In the genomic region with DNA sequence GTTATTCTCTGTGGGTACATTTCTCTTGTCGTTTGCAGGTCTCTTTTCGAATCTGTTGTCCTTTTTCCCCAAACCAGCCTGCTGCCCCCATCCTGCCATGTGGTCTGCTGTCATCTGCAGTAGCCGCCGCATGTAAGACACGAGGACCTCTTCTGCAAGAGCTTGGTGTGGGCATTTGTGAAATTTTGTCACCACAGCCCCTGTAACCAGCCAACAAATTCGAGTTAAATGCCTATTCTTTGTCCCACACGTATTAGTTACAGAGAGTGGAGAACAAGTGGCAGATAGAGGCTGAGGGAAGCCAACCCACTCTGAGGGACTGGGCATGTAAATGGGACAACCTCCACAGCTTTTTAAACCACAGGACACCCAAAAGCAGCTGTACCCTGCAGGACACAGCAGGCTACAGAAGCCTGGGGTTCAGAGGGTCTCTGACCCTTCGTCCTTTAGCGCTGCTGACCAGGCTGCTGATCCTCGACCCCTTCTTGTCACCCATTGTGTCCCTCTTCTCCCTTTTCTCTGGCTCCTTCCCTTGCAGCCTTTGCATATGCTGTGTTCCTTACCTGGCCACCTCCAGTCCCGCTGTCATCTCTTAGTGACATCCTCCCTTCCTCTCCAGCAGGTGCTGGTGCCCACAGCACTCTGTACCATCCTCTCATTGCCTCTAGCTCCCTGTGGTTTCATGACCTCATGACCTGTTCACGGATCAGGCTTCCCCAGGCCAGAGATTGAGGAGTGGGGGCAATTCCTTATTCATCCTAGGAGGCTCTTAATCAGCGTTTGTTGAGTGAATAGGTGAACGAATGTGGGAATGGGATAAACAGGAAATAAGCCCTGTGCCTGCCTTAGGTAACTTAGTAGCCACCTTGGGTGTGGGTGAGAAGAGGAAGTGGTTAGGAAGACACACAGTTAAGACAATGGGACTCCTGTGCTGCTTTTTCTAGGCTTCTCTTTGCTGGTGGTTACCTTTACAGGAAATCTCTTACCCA, we compare ENCODE assay signal across 1 cellular context.
TF ChIP-seq lines count a peak whose summit lies in the region.

No MANE protein-coding gene starts in this region.

TF ChIP-seq in GM23338, 12 proteins besides CTCF, POLR2A, EP300 and RAD21 (continued from another document):
- TF ChIP-seq, protein P1, sequence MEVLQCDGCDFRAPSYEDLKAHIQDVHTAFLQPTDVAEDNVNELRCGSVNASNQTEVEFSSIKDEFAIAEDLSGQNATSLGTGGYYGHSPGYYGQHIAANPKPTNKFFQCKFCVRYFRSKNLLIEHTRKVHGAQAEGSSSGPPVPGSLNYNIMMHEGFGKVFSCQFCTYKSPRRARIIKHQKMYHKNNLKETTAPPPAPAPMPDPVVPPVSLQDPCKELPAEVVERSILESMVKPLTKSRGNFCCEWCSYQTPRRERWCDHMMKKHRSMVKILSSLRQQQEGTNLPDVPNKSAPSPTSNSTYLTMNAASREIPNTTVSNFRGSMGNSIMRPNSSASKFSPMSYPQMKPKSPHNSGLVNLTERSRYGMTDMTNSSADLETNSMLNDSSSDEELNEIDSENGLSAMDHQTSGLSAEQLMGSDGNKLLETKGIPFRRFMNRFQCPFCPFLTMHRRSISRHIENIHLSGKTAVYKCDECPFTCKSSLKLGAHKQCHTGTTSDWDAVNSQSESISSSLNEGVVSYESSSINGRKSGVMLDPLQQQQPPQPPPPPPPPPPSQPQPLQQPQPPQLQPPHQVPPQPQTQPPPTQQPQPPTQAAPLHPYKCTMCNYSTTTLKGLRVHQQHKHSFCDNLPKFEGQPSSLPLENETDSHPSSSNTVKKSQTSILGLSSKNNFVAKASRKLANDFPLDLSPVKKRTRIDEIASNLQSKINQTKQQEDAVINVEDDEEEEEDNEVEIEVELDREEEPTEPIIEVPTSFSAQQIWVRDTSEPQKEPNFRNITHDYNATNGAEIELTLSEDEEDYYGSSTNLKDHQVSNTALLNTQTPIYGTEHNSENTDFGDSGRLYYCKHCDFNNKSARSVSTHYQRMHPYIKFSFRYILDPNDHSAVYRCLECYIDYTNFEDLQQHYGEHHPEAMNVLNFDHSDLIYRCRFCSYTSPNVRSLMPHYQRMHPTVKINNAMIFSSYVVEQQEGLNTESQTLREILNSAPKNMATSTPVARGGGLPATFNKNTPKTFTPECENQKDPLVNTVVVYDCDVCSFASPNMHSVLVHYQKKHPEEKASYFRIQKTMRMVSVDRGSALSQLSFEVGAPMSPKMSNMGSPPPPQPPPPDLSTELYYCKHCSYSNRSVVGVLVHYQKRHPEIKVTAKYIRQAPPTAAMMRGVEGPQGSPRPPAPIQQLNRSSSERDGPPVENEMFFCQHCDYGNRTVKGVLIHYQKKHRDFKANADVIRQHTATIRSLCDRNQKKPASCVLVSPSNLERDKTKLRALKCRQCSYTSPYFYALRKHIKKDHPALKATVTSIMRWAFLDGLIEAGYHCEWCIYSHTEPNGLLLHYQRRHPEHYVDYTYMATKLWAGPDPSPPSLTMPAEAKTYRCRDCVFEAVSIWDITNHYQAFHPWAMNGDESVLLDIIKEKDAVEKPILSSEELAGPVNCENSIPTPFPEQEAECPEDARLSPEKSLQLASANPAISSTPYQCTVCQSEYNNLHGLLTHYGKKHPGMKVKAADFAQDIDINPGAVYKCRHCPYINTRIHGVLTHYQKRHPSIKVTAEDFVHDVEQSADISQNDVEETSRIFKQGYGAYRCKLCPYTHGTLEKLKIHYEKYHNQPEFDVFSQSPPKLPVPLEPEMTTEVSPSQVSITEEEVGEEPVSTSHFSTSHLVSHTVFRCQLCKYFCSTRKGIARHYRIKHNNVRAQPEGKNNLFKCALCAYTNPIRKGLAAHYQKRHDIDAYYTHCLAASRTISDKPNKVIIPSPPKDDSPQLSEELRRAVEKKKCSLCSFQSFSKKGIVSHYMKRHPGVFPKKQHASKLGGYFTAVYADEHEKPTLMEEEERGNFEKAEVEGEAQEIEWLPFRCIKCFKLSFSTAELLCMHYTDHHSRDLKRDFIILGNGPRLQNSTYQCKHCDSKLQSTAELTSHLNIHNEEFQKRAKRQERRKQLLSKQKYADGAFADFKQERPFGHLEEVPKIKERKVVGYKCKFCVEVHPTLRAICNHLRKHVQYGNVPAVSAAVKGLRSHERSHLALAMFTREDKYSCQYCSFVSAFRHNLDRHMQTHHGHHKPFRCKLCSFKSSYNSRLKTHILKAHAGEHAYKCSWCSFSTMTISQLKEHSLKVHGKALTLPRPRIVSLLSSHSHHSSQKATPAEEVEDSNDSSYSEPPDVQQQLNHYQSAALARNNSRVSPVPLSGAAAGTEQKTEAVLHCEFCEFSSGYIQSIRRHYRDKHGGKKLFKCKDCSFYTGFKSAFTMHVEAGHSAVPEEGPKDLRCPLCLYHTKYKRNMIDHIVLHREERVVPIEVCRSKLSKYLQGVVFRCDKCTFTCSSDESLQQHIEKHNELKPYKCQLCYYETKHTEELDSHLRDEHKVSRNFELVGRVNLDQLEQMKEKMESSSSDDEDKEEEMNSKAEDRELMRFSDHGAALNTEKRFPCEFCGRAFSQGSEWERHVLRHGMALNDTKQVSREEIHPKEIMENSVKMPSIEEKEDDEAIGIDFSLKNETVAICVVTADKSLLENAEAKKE (CRISPR knock-in tag; IDR thresholded peaks at IDR 0.05) = no peak
